ENCODE assay signal across 10 cellular contexts in genomic region chr12:52415870-52416750, GRCh38. TPM values are rescaled to one million over a fixed set of nuclear protein-coding genes. Genes with fewer than 3 reads are reported as not detected.
DNase-seq lines count a peak whose midpoint lies in the region; ATAC-seq, FAIRE-seq and TF ChIP-seq lines count a peak whose summit lies in the region.
"Had no signal": no experiment of that assay in that cellular context is flagged by ENCODE, and none has a peak within 500 bp of the region (broad histone marks: within the 10 kb centered on the region; RNA-seq: fewer than 3 reads in every experiment).

No MANE protein-coding gene starts in this region.

- H3K27me3 ChIP-seq in lower lobe of right lung (ENCODE audit: low read depth): peaks cover 5% of the 10 kb centered on the region

- no peak overlapping the region for H3K4me3 ChIP-seq in lower lobe of right lung

- peaks cover 4% of the 10 kb centered on the region for H3K4me1 ChIP-seq in lower lobe of right lung

- FAIRE-seq in urothelium cell line (lab: Jason Lieb, UNC): peak; percentile 83
- FAIRE-seq: TTC549 had no signal

- no peak for TF ChIP-seq CTCF in lower lobe of right lung (IDR thresholded peaks at IDR 0.05)

- H3K9me3 ChIP-seq in lower lobe of right lung: no peaks in the 10 kb centered on the region

- H3K27ac ChIP-seq in lower lobe of right lung: no peak overlapping the region

- DNase-seq in LHCN-M2 (ENCODE audit: low read depth): peak; percentile 83
- DNase-seq in dedifferentiated amniotic fluid mesenchymal stem cell (ENCODE audit: extremely low spot score): peak; percentile 16
- DNase-seq in lower lobe of right lung: no peak
- no peak for DNase-seq in urothelium cell line (ENCODE audit: low spot score)
- DNase-seq in SKM-1 treated with dmso at 0.1 percent for 144 hours (lab: John Stamatoyannopoulos, UW; ENCODE audit: unreplicated experiment): no peak
- no peak for DNase-seq in epidermal melanocyte (ENCODE audit: insufficient read length, low spot score)
- DNase-seq: NCI-H524 had no signal

- H3K36me3 ChIP-seq in lower lobe of right lung: no peaks in the 10 kb centered on the region

- ATAC-seq in lower lobe of right lung: peak; percentile 44 to 62
- ATAC-seq in GM21619 (IDR thresholded peaks at IDR 0.05; ENCODE audit: unreplicated experiment): no peak
- ATAC-seq in GM18498 (IDR thresholded peaks at IDR 0.05; ENCODE audit: unreplicated experiment): no peak

- intact Hi-C loops in lower lobe of right lung (cut with DNase I): no loop called here

RNA-seq across cellular contexts. Expression of gene KRT82, which starts 10.0 kb away (rescaled TPM):
- total RNA-seq in LHCN-M2 (2014; rRNA removed): not detected in 2 replicates
- polyA plus RNA-seq in LHCN-M2 (2012): not detected
- total RNA-seq in lower lobe of right lung: not detected

RNA-seq across cellular contexts. Expression of gene KRT75, which starts 18.1 kb away (rescaled TPM):
- total RNA-seq in LHCN-M2 (2014; rRNA removed) (not detected in 2 replicates), lower lobe of right lung (not detected)
- not detected for polyA plus RNA-seq in LHCN-M2 (2012)

RNA-seq across cellular contexts. Expression of gene KRT84, which starts 30.7 kb away (rescaled TPM):
- total RNA-seq in LHCN-M2 (2014; rRNA removed) (not detected in 2 replicates), lower lobe of right lung (not detected)
- not detected for polyA plus RNA-seq in LHCN-M2 (2012)

RNA-seq across cellular contexts. Expression of gene KRT6B, which starts 35.8 kb away (rescaled TPM):
- total RNA-seq in LHCN-M2 (2014; rRNA removed): not detected in 2 replicates
- polyA plus RNA-seq in LHCN-M2 (2012): not detected
- not detected for total RNA-seq in lower lobe of right lung

RNA-seq across cellular contexts. Expression of gene KRT85, which starts 48.8 kb away (rescaled TPM):
- not detected in 2 replicates for total RNA-seq in LHCN-M2 (2014; rRNA removed)
- polyA plus RNA-seq in LHCN-M2 (2012): not detected
- total RNA-seq in lower lobe of right lung: not detected

Comparison
In these comparisons a context has a peak if more than half of its experiments do, and no peak if none do; other contexts are left out.
1. DNase-seq: peak in LHCN-M2 (single experiment) and dedifferentiated amniotic fluid mesenchymal stem cell (single experiment); none in lower lobe of right lung (single experiment), urothelium cell line (single experiment), SKM-1 treated with dmso at 0.1 percent for 144 hours (single experiment) and epidermal melanocyte (single experiment).
2. ATAC-seq: peak in lower lobe of right lung (2 of 2); none in GM21619 (single experiment) and GM18498 (single experiment).